8 cellular contexts compared by ENCODE assay signal in genomic region chr17:70169707-70170597, GRCh38. TPM values are rescaled to one million over a fixed set of nuclear protein-coding genes. Genes with fewer than 3 reads are reported as not detected.
DNase-seq lines count a peak whose midpoint lies in the region; TF ChIP-seq lines count a peak whose summit lies in the region.

No MANE protein-coding gene starts in this region.

- 7 to 9% methylated on average over 17 of the region's 24 CpGs for WGBS in mesodermal cell (ENCODE audit: insufficient coverage in 2 of 2), 2 experiments
- 10% methylated on average over 24 of the region's 24 CpGs for WGBS in urinary bladder

- in situ Hi-C loops in GM13976 (cut with MboI; ENCODE audit: low sequenced_read_pairs, unreplicated experiment), result loop anchor here (25.0 kb wide), 1 partner anchor 392 kb away; no protein-coding TSS in a partner anchor

- H3K36me3 ChIP-seq in duodenal mucosa (ENCODE audit: control insufficient read depth in 1 of 2, insufficient read depth in 2 of 2, low read length in 2 of 2) (peaks cover 0 to under 1% of the 10 kb centered on the region in 2 donors), mesodermal cell (ENCODE audit: control insufficient read depth, insufficient read depth, low read length) (peaks cover 7% of the 10 kb centered on the region), urinary bladder (ENCODE audit: insufficient read depth) (no peaks in the 10 kb centered on the region)

- H3K27me3 ChIP-seq in duodenal mucosa (ENCODE audit: control insufficient read depth in 1 of 2, insufficient read depth in 2 of 2, low read length in 2 of 2), result peaks cover 2 to 6% of the 10 kb centered on the region in 2 donors

- TF ChIP-seq CTCF in GM12864 (IDR thresholded peaks at IDR 0.05; ENCODE audit: low read depth, low read length, missing control alignments), result no peak
- no peak for TF ChIP-seq CTCF in GM13976 (IDR thresholded peaks at IDR 0.05; ENCODE audit: borderline replicate concordance, control extremely low read depth, extremely low read depth, insufficient read depth, missing control alignments)

- peak overlapping the region; percentile 51 for H3K4me3 ChIP-seq in GM12864 (ENCODE audit: low read depth, low read length)
- peak overlapping the region; percentile 80 to 86 for H3K4me3 ChIP-seq in duodenal mucosa (ENCODE audit: low read depth in 1 of 2, low read length in 2 of 2)
- peak overlapping the region; percentile 69 for H3K4me3 ChIP-seq in mesodermal cell (ENCODE audit: extremely low read depth, insufficient read depth, low read length, poor library complexity, severe bottlenecking)
- H3K4me3 ChIP-seq in urinary bladder (ENCODE audit: low read depth, low read length), result peak overlapping the region; percentile 35

- peak overlapping the region; percentile 31 to 77 for H3K9ac ChIP-seq in duodenal mucosa (ENCODE audit: low read depth in 1 of 2, low read length in 2 of 2)

- TF ChIP-seq POLR2A in erythroblast (IDR thresholded peaks at IDR 0.05; ENCODE audit: low read length), result no peak

- peak overlapping the region; percentile 17 for H3K27ac ChIP-seq in duodenal mucosa (ENCODE audit: low read depth, low read length)
- no peak overlapping the region for H3K27ac ChIP-seq in mesodermal cell (ENCODE audit: low read depth, low read length, severe bottlenecking)
- H3K27ac ChIP-seq in urinary bladder (ENCODE audit: low read depth), result no peak overlapping the region

- H3K9me3 ChIP-seq in duodenal mucosa (ENCODE audit: control insufficient read depth in 1 of 2, low read length in 2 of 2), result no peaks in the 10 kb centered on the region
- H3K9me3 ChIP-seq in mesodermal cell (ENCODE audit: control insufficient read depth, low read length), result no peaks in the 10 kb centered on the region

- H3K4me1 ChIP-seq in duodenal mucosa (ENCODE audit: control insufficient read depth in 1 of 2, insufficient read depth in 2 of 2, low read length in 2 of 2) (peaks cover 7 to 25% of the 10 kb centered on the region in 2 donors), mesodermal cell (ENCODE audit: control insufficient read depth, insufficient read depth, low read length, poor library complexity, severe bottlenecking) (peaks cover 10% of the 10 kb centered on the region), urinary bladder (ENCODE audit: insufficient read depth) (no peaks in the 10 kb centered on the region)

- DNase-seq in GM12864 (ENCODE audit: low read depth) (no peak), NOMO-1 (lab: John Stamatoyannopoulos, UW; ENCODE audit: unreplicated experiment in 2 of 2) (peak; percentile 32 to 39), GM13976 (ENCODE audit: low spot score) (no peak), erythroblast (lab: John Stamatoyannopoulos, UW) (no peak), globus pallidus (ENCODE audit: low spot score) (no peak)

RNA-seq across cellular contexts. Expression of gene KCNJ2, which starts 0.6 kb away (rescaled TPM):
- 4.9 TPM for polyA plus RNA-seq in mesodermal cell (2013, experiment 1 of 2)
- polyA plus RNA-seq in mesodermal cell (2013, experiment 2 of 2), result 3.7 TPM
- 9.1 TPM for total RNA-seq in urinary bladder
- polyA plus RNA-seq in urinary bladder, result 0.84 TPM

Comparison
In these comparisons a context has a peak if more than half of its experiments do, and no peak if none do; other contexts are left out.
1. DNase-seq: peak in NOMO-1 (2 of 2); none in GM12864 (single experiment), GM13976 (single experiment), erythroblast (0 of 2) and globus pallidus (single experiment).
2. Peak in every context shown above with its lines, with median percentiles within 50 percentile points of each other: H3K4me3 ChIP-seq.